ENCODE assay signal across 1 cellular context in genomic region chr5:102758576-102758975, GRCh38.
A peak's percentile ranks its signal among the peaks of the same experiment; 100 is the strongest.
TF ChIP-seq lines count a peak whose summit lies in the region.

No MANE protein-coding gene starts in this region.

TF ChIP-seq in HEK293, 187 proteins besides CTCF, POLR2A, EP300 and RAD21 (continued from another document):
- TF ChIP-seq PRDM6 (tag by site-specific recombination; IDR thresholded peaks at IDR 0.05) (peak; percentile 65; the same call in 1 of the 2 replicates), ZNF664 (tag by site-specific recombination; IDR thresholded peaks at IDR 0.05) (peak; percentile 73)
